In genomic region chr15:96300808-96301207, GRCh38 we compare ENCODE assay signal across 19 cellular contexts. TPM values are rescaled to one million over a fixed set of nuclear protein-coding genes. Genes with fewer than 3 reads are reported as not detected.
DNase-seq lines count a peak whose midpoint lies in the region; ATAC-seq, FAIRE-seq and TF ChIP-seq lines count a peak whose summit lies in the region.
"Had no signal": no experiment of that assay in that cellular context is flagged by ENCODE, and none has a peak within 500 bp of the region (broad histone marks: within the 10 kb centered on the region; RNA-seq: fewer than 3 reads in every experiment).

No MANE protein-coding gene starts in this region.

- H3K4me1 ChIP-seq in liver (ENCODE audit: control insufficient read depth in 4 of 4, insufficient read depth in 4 of 4, low read length in 3 of 4): no peaks in the 10 kb centered on the region
- no peaks in the 10 kb centered on the region for H3K4me1 ChIP-seq in HepG2 (ENCODE audit: insufficient read depth, low read length)
- H3K4me1 ChIP-seq in gastrocnemius medialis: peaks cover 8 to 15% of the 10 kb centered on the region in 2 donors
- H3K4me1 ChIP-seq: BLaER1 treated with 17β-estradiol and CSF1 and Interleukin-3, amounts not matched to agents 10 nM and 100 nM; SJCRH30 had no signal

- H3K27me3 ChIP-seq in liver (ENCODE audit: control insufficient read depth in 4 of 4, insufficient read depth in 4 of 4, low read length in 3 of 4) (no peaks in the 10 kb centered on the region), HepG2 (ENCODE audit: control insufficient read depth in 1 of 2, insufficient read depth in 2 of 2, low read length in 2 of 2) (no peaks in the 10 kb centered on the region), gastrocnemius medialis (no peaks in the 10 kb centered on the region), MG63 (no peaks in the 10 kb centered on the region)
- H3K27me3 ChIP-seq: BLaER1 treated with 17β-estradiol and CSF1 and Interleukin-3, amounts not matched to agents 10 nM and 100 nM; SJCRH30 had no signal

- no peaks in the 10 kb centered on the region for H3K79me2 ChIP-seq in HepG2 (ENCODE audit: insufficient read depth, low read length)

- TF ChIP-seq EP300 in HepG2 (IDR thresholded peaks at IDR 0.05; ENCODE audit: low read depth in 2 of 2, low read length in 2 of 2): no peak
- TF ChIP-seq EP300 in HepG2 (CRISPR knock-in tag; IDR thresholded peaks at IDR 0.05; ENCODE audit: borderline replicate concordance): no peak

- BruUV-seq in HepG2 (replicated peaks; lab: Mats Ljungman, UMichigan): no TSS peak

- in situ Hi-C loops in HepG2 (cut with HindIII; ENCODE audit: extremely low pct_ligation_motif_present, low pct_unique_long_range_greater_than_20kb): no loop called here
- in situ Hi-C loops in gastrocnemius medialis (cut with MboI; ENCODE audit: low sequenced_read_pairs in 4 of 4): loop anchor here in 1 of 4 donors (25.0 kb wide), 1 partner anchor 1039 kb away; no protein-coding TSS in a partner anchor

- TF ChIP-seq CTCF in liver (IDR thresholded peaks at IDR 0.05; ENCODE audit: low read depth, low read length, missing input control): no peak
- TF ChIP-seq CTCF in HepG2 (CRISPR knock-in tag; IDR thresholded peaks at IDR 0.05): no peak
- TF ChIP-seq CTCF in gastrocnemius medialis (IDR thresholded peaks at IDR 0.05 in 4 of 5, conservative IDR thresholded peaks at IDR 0.05 in 1 of 5): no peak

- POLR2A ChIA-PET in HepG2 (lab: Yijun Ruan, JAX): no interaction called here

- H3K36me3 ChIP-seq in liver (ENCODE audit: control insufficient read depth in 4 of 4, insufficient read depth in 3 of 4, low read depth in 1 of 4, low read length in 3 of 4) (no peaks in the 10 kb centered on the region), HepG2 (replicated peaks in 1 of 2; ENCODE audit: control insufficient read depth in 1 of 2, insufficient read depth in 2 of 2, low read length in 2 of 2) (no peaks in the 10 kb centered on the region), gastrocnemius medialis (no peaks in the 10 kb centered on the region), MG63 (no peaks in the 10 kb centered on the region)
- H3K36me3 ChIP-seq: BLaER1 treated with 17β-estradiol and CSF1 and Interleukin-3, amounts not matched to agents 10 nM and 100 nM; SJCRH30 had no signal

- H3K4me3 ChIP-seq in liver (ENCODE audit: low read depth in 1 of 3, low read length in 3 of 3): no peak overlapping the region
- H3K4me3 ChIP-seq in HepG2 (replicated peaks in 1 of 3; ENCODE audit: insufficient read depth in 1 of 3, low read depth in 2 of 3, low read length in 3 of 3): no peak overlapping the region
- H3K4me3 ChIP-seq in gastrocnemius medialis: peak overlapping the region in 3 of 4 donors; percentile 15 to 35 (median 31)
- H3K4me3 ChIP-seq in MG63: no peak overlapping the region
- H3K4me3 ChIP-seq: BLaER1 treated with 17β-estradiol and CSF1 and Interleukin-3, amounts not matched to agents 10 nM and 100 nM; SJCRH30 had no signal

- CTCF ChIA-PET in HepG2 (lab: Yijun Ruan, JAX; ENCODE audit: low intra/inter-chr PET ratio, low total read pairs): no interaction called here

- TF ChIP-seq RAD21 in liver (IDR thresholded peaks at IDR 0.05): no peak
- TF ChIP-seq RAD21 in HepG2 (CRISPR knock-in tag; IDR thresholded peaks at IDR 0.05): no peak

- no peaks in the 10 kb centered on the region for H4K20me1 ChIP-seq in HepG2 (ENCODE audit: insufficient read depth, low read length)
- H4K20me1 ChIP-seq: BLaER1 treated with 17β-estradiol and CSF1 and Interleukin-3, amounts not matched to agents 10 nM and 100 nM had no signal

- no peak overlapping the region for H3K4me2 ChIP-seq in HepG2 (ENCODE audit: low read depth, low read length)
- H3K4me2 ChIP-seq: BLaER1 treated with 17β-estradiol and CSF1 and Interleukin-3, amounts not matched to agents 10 nM and 100 nM had no signal

- no peak for ATAC-seq in HepG2
- ATAC-seq in gastrocnemius medialis: peak; percentile 66 to 89
- ATAC-seq: CD8-positive, alpha-beta T cell had no signal

- no peak overlapping the region for H3K27ac ChIP-seq in liver (ENCODE audit: low read depth in 1 of 2, low read length in 2 of 2)
- no peak overlapping the region for H3K27ac ChIP-seq in HepG2 (ENCODE audit: extremely low read length, insufficient read depth, low read length)
- H3K27ac ChIP-seq in gastrocnemius medialis: peak overlapping the region; percentile 34 to 62 (median 42)
- H3K27ac ChIP-seq: BLaER1 treated with 17β-estradiol and CSF1 and Interleukin-3, amounts not matched to agents 10 nM and 100 nM; SJCRH30 had no signal

- TF ChIP-seq POLR2A in HepG2 (IDR thresholded peaks at IDR 0.05; ENCODE audit: insufficient read depth in 1 of 2, low read depth in 2 of 2, low read length in 2 of 2) (no peak), gastrocnemius medialis (IDR thresholded peaks at IDR 0.05) (no peak)

- DNase-seq in HepG2 (ENCODE audit: low spot score) (no peak), myocyte (ENCODE audit: low read depth) (peak; percentile 54), gastrocnemius medialis (no peak), NCI-H526 treated with DMSO at 0.1 percent for 48 hours (lab: John Stamatoyannopoulos, UW) (no peak), MG63 (no peak), DMS53 treated with DMSO at 0.1 percent for 48 hours (lab: John Stamatoyannopoulos, UW; ENCODE audit: unreplicated experiment) (no peak)
- no peak for DNase-seq in stimulated activated CD8-positive, alpha-beta memory T cell treated with anti-CD3 and anti-CD28 coated beads, Interleukin-4, amount 100 ng/mL, for 48 hours
- DNase-seq: CD8-positive, alpha-beta T cell; DMS79; KG1; NCI-H1417 treated with DMSO at 0.1 percent for 48 hours; NCI-H187 treated with DMSO at 0.1 percent for 48 hours; NCI-H2227 treated with DMSO at 0.1 percent for 48 hours; NCI-H524; RPMI8226; SJCRH30 had no signal

- peaks cover 0 to 3% (median under 1%) of the 10 kb centered on the region in 4 donors for H3K9me3 ChIP-seq in liver (ENCODE audit: control insufficient read depth in 4 of 4, low read length in 3 of 4)
- H3K9me3 ChIP-seq in HepG2 (ENCODE audit: low read length): peaks cover 15% of the 10 kb centered on the region
- peaks cover 0 to 4% (median 3%) of the 10 kb centered on the region in 3 donors for H3K9me3 ChIP-seq in gastrocnemius medialis
- H3K9me3 ChIP-seq in MG63: peaks cover 6% of the 10 kb centered on the region

- FAIRE-seq in HepG2 (lab: Jason Lieb, UNC): no peak
- FAIRE-seq: GM12892 had no signal

- no peak overlapping the region for H3K9ac ChIP-seq in liver (ENCODE audit: low read depth in 1 of 2, low read length in 2 of 2)
- no peak overlapping the region for H3K9ac ChIP-seq in HepG2 (ENCODE audit: insufficient read depth, low read depth, low read length)
- H3K9ac ChIP-seq: BLaER1 treated with 17β-estradiol and CSF1 and Interleukin-3, amounts not matched to agents 10 nM and 100 nM had no signal

- intact Hi-C loops in HepG2 (cut with micrococcal nuclease; ENCODE audit: unreplicated experiment) (no loop called here), gastrocnemius medialis (cut with DNase I; ENCODE audit: low total_unique reads) (no loop called here)

- WGBS in liver: 79% methylated on average over 5 of the region's 5 CpGs
- 92% methylated on average over 5 of the region's 5 CpGs for WGBS in HepG2 (ENCODE audit: low lambda C conversion rate)

- H2AFZ ChIP-seq in HepG2 (ENCODE audit: low read length): no peak overlapping the region

TF ChIP-seq in liver, 16 proteins besides CTCF, POLR2A, EP300 and RAD21 (continues in another document):
- TF ChIP-seq TAF1 (conservative IDR thresholded peaks at IDR 0.05) (no peak), NR2F2 (IDR thresholded peaks at IDR 0.05) (peak; percentile 70)

TF ChIP-seq in HepG2, 621 proteins besides CTCF, POLR2A, EP300 and RAD21 (continues in another document):
- TF ChIP-seq, protein P1, sequence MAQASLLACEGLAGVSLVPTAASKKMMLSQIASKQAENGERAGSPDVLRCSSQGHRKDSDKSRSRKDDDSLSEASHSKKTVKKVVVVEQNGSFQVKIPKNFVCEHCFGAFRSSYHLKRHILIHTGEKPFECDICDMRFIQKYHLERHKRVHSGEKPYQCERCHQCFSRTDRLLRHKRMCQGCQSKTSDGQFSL (CRISPR knock-in tag; IDR thresholded peaks at IDR 0.05): no peak
- no peak for TF ChIP-seq XBP1 (CRISPR knock-in tag; IDR thresholded peaks at IDR 0.05)

RNA-seq across cellular contexts. Expression of gene NR2F2, which starts 29.7 kb away (rescaled TPM):
- total RNA-seq in liver (1 to 10 TPM; 5.9 to 6.4 TPM), HepG2 (2016; rRNA removed; fragmentation: Illumina TruSeq; extraction: Trizol) (3.5 and 5.0 TPM in 2 replicates), myocyte (6.5 and 8.7 TPM in 2 replicates), gastrocnemius medialis (10 to 100 TPM in 1 of 4 donors, 1 to 10 TPM in 3; 4.3 to 14.6 (median 9.3) TPM)
- polyA plus RNA-seq in liver (10 to 100 TPM; 12.0 to 22.4 TPM), HepG2 (2011; rRNA removed) (4.0 and 4.7 TPM in 2 replicates)
- 0.61 and 0.79 TPM in 2 replicates for total RNA-seq in HepG2 (2016; cell fraction: cytosol; rRNA removed; fragmentation: Illumina TruSeq; extraction: Trizol; ENCODE audit: low read depth)
- 3.8 and 4.3 TPM in 2 replicates for total RNA-seq in HepG2 (2016; cell fraction: insoluble cytoplasmic fraction; rRNA removed; fragmentation: Illumina TruSeq; extraction: Trizol)
- 2.4 and 2.8 TPM in 2 replicates for total RNA-seq in HepG2 (2016; cell fraction: membrane; rRNA removed; fragmentation: Illumina TruSeq; extraction: Trizol)
- 8.2 and 8.4 TPM in 2 replicates for total RNA-seq in HepG2 (2016; cell fraction: nucleus; rRNA removed; fragmentation: Illumina TruSeq; extraction: Trizol)
- 3.5 and 3.6 TPM in 2 replicates for polyA plus RNA-seq in HepG2 (2011; cell fraction: cytosol; rRNA removed)
- 13.5 and 15.0 TPM in 2 replicates for polyA plus RNA-seq in HepG2 (2011; cell fraction: nucleus; rRNA removed)
- polyA plus RNA-seq in HepG2 (2012): 20.1 and 28.6 TPM in 2 replicates
- 0.70 TPM in 2 replicates for polyA plus RNA-seq in HepG2 (2016; cell fraction: cytosol; fragmentation: Illumina TruSeq; extraction: Trizol; ENCODE audit: low read depth)
- 14.4 and 16.5 TPM in 2 replicates for polyA plus RNA-seq in HepG2 (2016; cell fraction: insoluble cytoplasmic fraction; fragmentation: Illumina TruSeq; extraction: Trizol; ENCODE audit: low read depth)
- polyA plus RNA-seq in HepG2 (2016; cell fraction: membrane; fragmentation: Illumina TruSeq; extraction: Trizol; ENCODE audit: low read depth): 3.3 and 3.6 TPM in 2 replicates
- 27.1 and 27.3 TPM in 2 replicates for polyA plus RNA-seq in HepG2 (2016; cell fraction: nucleus; fragmentation: Illumina TruSeq; extraction: Trizol; ENCODE audit: insufficient read depth, low read depth)
- 15.2 and 51.3 TPM in 2 replicates for polyA minus RNA-seq in HepG2 (2011; rRNA and poly(A)+ RNA removed; ENCODE audit: low replicate concordance)
- polyA minus RNA-seq in HepG2 (2011; cell fraction: cytosol; rRNA and poly(A)+ RNA removed): 6.7 and 11.9 TPM in 2 replicates
- 11.7 and 14.2 TPM in 2 replicates for polyA minus RNA-seq in HepG2 (2011; cell fraction: nucleus; rRNA and poly(A)+ RNA removed)
- 45.5 TPM for polyA plus RNA-seq in myocyte (2012)
- total RNA-seq in MG63 (2014; rRNA removed; shearing (Covaris generic); ENCODE audit: low replicate concordance): 1.3 and 1.9 TPM in 2 replicates
- total RNA-seq: CD8-positive, alpha-beta T cell had no signal

Comparison
In these comparisons a context has a peak if more than half of its experiments do, and no peak if none do; other contexts are left out.
1. H3K27ac ChIP-seq: peak in gastrocnemius medialis (4 of 4); none in liver (0 of 2) and HepG2 (single experiment).
2. H3K4me3 ChIP-seq: peak in gastrocnemius medialis (3 of 4); none in liver (0 of 3), HepG2 (0 of 3) and MG63 (single experiment).